ENCODE assay signal across 8 cellular contexts in genomic region chr17:45719335-45720071, GRCh38.
DNase-seq lines count a peak whose midpoint lies in the region; ATAC-seq, FAIRE-seq and TF ChIP-seq lines count a peak whose summit lies in the region.

No MANE protein-coding gene starts in this region.

- DNase-seq in DND-41: no peak
- DNase-seq in LNCaP clone FGC (ENCODE audit: low read depth): peak; percentile 3
- DNase-seq in astrocyte of the spinal cord (ENCODE audit: low read depth, low spot score): peak; percentile 47
- DNase-seq in middle frontal gyrus (ENCODE audit: extremely low spot score, low spot score): peak; percentile 50
- DNase-seq in kidney: no peak
- no peak for DNase-seq in effector CD8-positive, alpha-beta T cell (lab: John Stamatoyannopoulos, UW)
- DNase-seq in globus pallidus (ENCODE audit: low spot score): no peak
- no peak for DNase-seq in activated naive CD4-positive, alpha-beta T cell treated with anti-CD3 and anti-CD28 coated beads for 36 hours

- CTCF ChIA-PET in activated naive CD4-positive, alpha-beta T cell treated with anti-CD3 and anti-CD28 coated beads for 36 hours (lab: Charles Lee): no interaction called here

- peaks cover 23% of the 10 kb centered on the region for H3K27me3 Mint-ChIP-seq in activated naive CD4-positive, alpha-beta T cell treated with anti-CD3 and anti-CD28 coated beads for 36 hours (ENCODE audit: low read depth)

- no peak for FAIRE-seq in kidney (lab: Jason Lieb, UNC)

- no peaks in the 10 kb centered on the region for H3K36me3 ChIP-seq in DND-41 (ENCODE audit: insufficient read depth, low read length)
- H3K36me3 ChIP-seq in kidney (ENCODE audit: control insufficient read depth in 1 of 2, insufficient read depth in 2 of 2, low read length in 2 of 2): no peaks in the 10 kb centered on the region

- no peaks in the 10 kb centered on the region for H3K79me2 ChIP-seq in DND-41 (ENCODE audit: insufficient read depth, low read length)

- ATAC-seq in DND-41 (ENCODE audit: insufficient read depth, low read depth): peak; percentile 39; the same call in 2 of the 3 replicates

- TF ChIP-seq CTCF in DND-41 (IDR thresholded peaks at IDR 0.05; ENCODE audit: borderline replicate concordance, extremely low read depth, low read length, poor library complexity, severe bottlenecking) (peak; percentile 43), LNCaP clone FGC (IDR thresholded peaks at IDR 0.05; ENCODE audit: control insufficient read depth, extremely low read depth, insufficient read depth) (peak; percentile 20; the same call in 1 of the 2 replicates), astrocyte of the spinal cord (IDR thresholded peaks at IDR 0.05; ENCODE audit: low read depth, low read length) (peak; percentile 49), kidney (IDR thresholded peaks at IDR 0.05; ENCODE audit: borderline replicate concordance, extremely low read depth, insufficient read depth) (no peak)

- H3K4me1 ChIP-seq in DND-41 (ENCODE audit: insufficient read depth, low read length) (no peaks in the 10 kb centered on the region), kidney (ENCODE audit: control insufficient read depth in 1 of 2, insufficient read depth in 1 of 2, low read depth in 1 of 2, low read length in 2 of 2) (no peaks in the 10 kb centered on the region)

- H3K9me3 ChIP-seq in DND-41 (ENCODE audit: insufficient read depth, low read length, severe bottlenecking) (peaks cover 4% of the 10 kb centered on the region), kidney (ENCODE audit: control insufficient read depth in 1 of 2, low read length in 2 of 2) (no peaks in the 10 kb centered on the region)

- H3K27ac Mint-ChIP-seq in activated naive CD4-positive, alpha-beta T cell treated with anti-CD3 and anti-CD28 coated beads for 36 hours: no peak overlapping the region

- in situ Hi-C loops in astrocyte of the spinal cord (cut with HindIII; ENCODE audit: low sequenced_read_pairs): no loop called here

- H3K27me3 ChIP-seq in DND-41 (ENCODE audit: insufficient read depth, low read length, poor library complexity): peaks cover 35% of the 10 kb centered on the region

- H3K4me3 ChIP-seq in DND-41 (ENCODE audit: low read depth in 1 of 2, low read length in 2 of 2) (no peak overlapping the region), LNCaP clone FGC (ENCODE audit: low read depth, low read length) (no peak overlapping the region), astrocyte of the spinal cord (ENCODE audit: low read depth, low read length) (no peak overlapping the region), kidney (ENCODE audit: low read length in 2 of 2) (no peak overlapping the region)

- no peak overlapping the region for H2AFZ ChIP-seq in DND-41 (ENCODE audit: low read depth, low read length)

- H3K4me1 Mint-ChIP-seq in activated naive CD4-positive, alpha-beta T cell treated with anti-CD3 and anti-CD28 coated beads for 36 hours (ENCODE audit: low read depth): no peaks in the 10 kb centered on the region

- no peak overlapping the region for H3K4me2 ChIP-seq in DND-41 (ENCODE audit: insufficient read depth, low read length)

- H3K36me3 Mint-ChIP-seq in activated naive CD4-positive, alpha-beta T cell treated with anti-CD3 and anti-CD28 coated beads for 36 hours (ENCODE audit: low read depth): no peaks in the 10 kb centered on the region

- peaks cover 3% of the 10 kb centered on the region for H3K9me3 Mint-ChIP-seq in activated naive CD4-positive, alpha-beta T cell treated with anti-CD3 and anti-CD28 coated beads for 36 hours

- no peak overlapping the region for H3K9ac ChIP-seq in DND-41 (ENCODE audit: low read depth, low read length)
- H3K9ac ChIP-seq in kidney (ENCODE audit: low read length in 2 of 2): no peak overlapping the region

- intact Hi-C loops in kidney (cut with DNase I): no loop called here
- intact Hi-C loops in activated naive CD4-positive, alpha-beta T cell treated with anti-CD3 and anti-CD28 coated beads for 36 hours (cut with micrococcal nuclease): no loop called here

- H3K4me3 Mint-ChIP-seq in activated naive CD4-positive, alpha-beta T cell treated with anti-CD3 and anti-CD28 coated beads for 36 hours: no peak overlapping the region

- no peaks in the 10 kb centered on the region for H4K20me1 ChIP-seq in DND-41 (ENCODE audit: insufficient read depth, low read length)

- H3K27ac ChIP-seq in DND-41 (ENCODE audit: low read length) (no peak overlapping the region), kidney (ENCODE audit: low read depth in 2 of 2, low read length in 2 of 2) (no peak overlapping the region)

Comparison
In these comparisons a context has a peak if more than half of its experiments do, and no peak if none do; other contexts are left out.
1. DNase-seq: peak in LNCaP clone FGC (single experiment), astrocyte of the spinal cord (single experiment) and middle frontal gyrus (single experiment); none in DND-41 (single experiment), kidney (single experiment), effector CD8-positive, alpha-beta T cell (single experiment), globus pallidus (single experiment) and activated naive CD4-positive, alpha-beta T cell treated with anti-CD3 and anti-CD28 coated beads for 36 hours (single experiment).